8 cellular contexts compared by ENCODE assay signal in the genomic region with DNA sequence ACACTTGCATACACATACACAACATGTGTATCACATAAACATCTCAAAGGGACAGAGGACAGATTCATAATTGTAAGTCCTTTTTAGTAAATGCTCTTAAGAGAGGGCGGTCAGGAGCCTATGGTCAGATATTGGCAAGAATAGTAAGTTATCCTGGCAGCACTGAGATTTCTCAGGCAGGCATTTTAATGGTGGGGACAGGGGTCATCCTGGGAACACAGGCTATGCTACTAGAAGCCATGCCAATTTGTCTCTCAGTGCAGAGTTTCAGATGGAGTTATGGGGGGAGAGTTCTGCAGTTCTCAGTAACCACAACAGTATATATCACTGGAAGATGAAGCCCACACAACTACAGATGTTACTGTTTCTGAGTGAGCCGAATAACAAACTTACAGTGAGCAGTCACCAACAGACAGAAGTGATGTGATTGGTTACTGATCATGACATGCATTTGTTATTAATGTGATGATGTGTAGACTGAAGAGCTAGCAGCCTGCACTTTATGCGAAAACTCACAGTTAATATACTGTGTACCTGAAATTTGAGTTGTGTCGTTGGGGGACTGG. TPM values are rescaled to one million over a fixed set of nuclear protein-coding genes. Genes with fewer than 3 reads are reported as not detected.
DNase-seq lines count a peak whose midpoint lies in the region; ATAC-seq, FAIRE-seq and TF ChIP-seq lines count a peak whose summit lies in the region.

No MANE protein-coding gene starts in this region.

- no peak overlapping the region for H3K4me2 ChIP-seq in astrocyte (ENCODE audit: low read length)

- H3K9ac ChIP-seq in astrocyte (ENCODE audit: low read length): no peak overlapping the region

- peaks cover 4% of the 10 kb centered on the region for H3K4me1 ChIP-seq in astrocyte (ENCODE audit: insufficient read depth, low read length)
- H3K4me1 ChIP-seq in thymus (ENCODE audit: control insufficient read depth, insufficient read depth, low read length): peaks cover 31% of the 10 kb centered on the region

- no peak for TF ChIP-seq CTCF in astrocyte (IDR thresholded peaks at IDR 0.05; ENCODE audit: insufficient read depth, low read depth, low read length)

- peaks cover 58% of the 10 kb centered on the region for H3K4me1 Mint-ChIP-seq in activated naive CD4-positive, alpha-beta T cell treated with anti-CD3 and anti-CD28 coated beads, Interleukin-2, amount 10 ng/mL, durations not matched to agents 7 days and 5 days
- H3K4me1 Mint-ChIP-seq in astrocyte (ENCODE audit: low read depth, unreplicated experiment): peaks cover 24% of the 10 kb centered on the region

- H4K20me1 ChIP-seq in astrocyte (ENCODE audit: insufficient read depth, low read length): no peaks in the 10 kb centered on the region

- no peak overlapping the region for H3K4me3 ChIP-seq in astrocyte (ENCODE audit: insufficient read depth, low read depth, low read length)
- H3K4me3 ChIP-seq in thymus (ENCODE audit: low read length): peak overlapping the region; percentile 31

- H3K27ac Mint-ChIP-seq in activated naive CD4-positive, alpha-beta T cell treated with anti-CD3 and anti-CD28 coated beads, Interleukin-2, amount 10 ng/mL, durations not matched to agents 7 days and 5 days: peak overlapping the region; percentile 99
- H3K27ac Mint-ChIP-seq in astrocyte (ENCODE audit: unreplicated experiment): peak overlapping the region; percentile 62

- CTCF ChIA-PET in activated naive CD4-positive, alpha-beta T cell treated with anti-CD3 and anti-CD28 coated beads, Interleukin-2, amount 10 ng/mL, durations not matched to agents 7 days and 5 days (lab: Charles Lee): interaction anchor here (1.3 to 1.5 kb wide), 2 partner anchors 45 to 48 kb away, joined by 3 read pairs; no protein-coding TSS in a partner anchor
- CTCF ChIA-PET in HEK293T (lab: Yijun Ruan, JAX): no interaction called here

- DNase-seq in activated naive CD4-positive, alpha-beta T cell treated with anti-CD3 and anti-CD28 coated beads, Interleukin-2, amount 10 ng/mL, durations not matched to agents 7 days and 5 days: no peak
- no peak for DNase-seq in activated naive CD4-positive, alpha-beta T cell (lab: John Stamatoyannopoulos, UW)
- DNase-seq in astrocyte (ENCODE audit: low read depth): peak; percentile 2
- no peak for DNase-seq in HEK293T (ENCODE audit: extremely low spot score)
- no peak for DNase-seq in effector CD4-positive, alpha-beta T cell

- FAIRE-seq in astrocyte (lab: Jason Lieb, UNC): no peak

- POLR2A ChIA-PET in HEK293T (lab: Yijun Ruan, JAX): interaction anchor here (0.8 to 1.7 kb wide), 2 partner anchors 44 to 64 kb away, joined by 3 to 6 read pairs; a partner anchor contains a TSS

- no peaks in the 10 kb centered on the region for H3K36me3 ChIP-seq in astrocyte (ENCODE audit: insufficient read depth, low read length)
- H3K36me3 ChIP-seq in thymus (ENCODE audit: control insufficient read depth, insufficient read depth): no peaks in the 10 kb centered on the region

- H3K27ac ChIP-seq in astrocyte (ENCODE audit: low read depth, low read length) (no peak overlapping the region), thymus (ENCODE audit: low read depth) (peak overlapping the region; percentile 99)

- peak overlapping the region; percentile 63 for H3K4me3 Mint-ChIP-seq in activated naive CD4-positive, alpha-beta T cell treated with anti-CD3 and anti-CD28 coated beads, Interleukin-2, amount 10 ng/mL, durations not matched to agents 7 days and 5 days
- H3K4me3 Mint-ChIP-seq in astrocyte (ENCODE audit: unreplicated experiment): no peak overlapping the region

- no peak overlapping the region for H2AFZ ChIP-seq in astrocyte (ENCODE audit: low read depth, low read length)

- 51% methylated on average over 4 of the region's 4 CpGs for WGBS in thymus

- no peaks in the 10 kb centered on the region for H3K27me3 Mint-ChIP-seq in activated naive CD4-positive, alpha-beta T cell treated with anti-CD3 and anti-CD28 coated beads, Interleukin-2, amount 10 ng/mL, durations not matched to agents 7 days and 5 days
- H3K27me3 Mint-ChIP-seq in astrocyte (ENCODE audit: low read depth, unreplicated experiment): no peaks in the 10 kb centered on the region

- ATAC-seq in HG03354 (IDR thresholded peaks at IDR 0.05; ENCODE audit: poor library complexity, severe bottlenecking, unreplicated experiment): peak; percentile 29
- ATAC-seq in HG03139 (IDR thresholded peaks at IDR 0.05; ENCODE audit: unreplicated experiment): no peak

- no peaks in the 10 kb centered on the region for H3K9me3 Mint-ChIP-seq in activated naive CD4-positive, alpha-beta T cell treated with anti-CD3 and anti-CD28 coated beads, Interleukin-2, amount 10 ng/mL, durations not matched to agents 7 days and 5 days
- H3K9me3 Mint-ChIP-seq in astrocyte (ENCODE audit: unreplicated experiment): no peaks in the 10 kb centered on the region

- H3K9me3 ChIP-seq in astrocyte (ENCODE audit: insufficient read depth, low read depth, low read length): no peaks in the 10 kb centered on the region
- no peaks in the 10 kb centered on the region for H3K9me3 ChIP-seq in thymus (ENCODE audit: control insufficient read depth)

- H3K36me3 Mint-ChIP-seq in activated naive CD4-positive, alpha-beta T cell treated with anti-CD3 and anti-CD28 coated beads, Interleukin-2, amount 10 ng/mL, durations not matched to agents 7 days and 5 days: peaks cover 26% of the 10 kb centered on the region
- no peaks in the 10 kb centered on the region for H3K36me3 Mint-ChIP-seq in astrocyte (ENCODE audit: low read depth, unreplicated experiment)

- H3K27me3 ChIP-seq in astrocyte (ENCODE audit: insufficient read depth, low read length) (no peaks in the 10 kb centered on the region), thymus (ENCODE audit: control insufficient read depth, insufficient read depth) (no peaks in the 10 kb centered on the region)

- no peaks in the 10 kb centered on the region for H3K79me2 ChIP-seq in astrocyte (ENCODE audit: insufficient read depth, low read length)

TF ChIP-seq in HEK293T, 16 proteins besides CTCF, POLR2A, EP300 and RAD21:
- TF ChIP-seq FOXM1 (IDR thresholded peaks at IDR 0.05; ENCODE audit: borderline replicate concordance) (no peak), HDGF (IDR thresholded peaks at IDR 0.05; ENCODE audit: borderline replicate concordance) (no peak), FOXK2 (IDR thresholded peaks at IDR 0.05) (no peak), L3MBTL2 (conservative IDR thresholded peaks at IDR 0.05) (no peak), BHLHE40 (IDR thresholded peaks at IDR 0.05; ENCODE audit: borderline replicate concordance) (no peak), CTBP1 (IDR thresholded peaks at IDR 0.05; ENCODE audit: borderline replicate concordance) (no peak), FOXA1 (IDR thresholded peaks at IDR 0.05) (no peak), SUZ12 (IDR thresholded peaks at IDR 0.05) (no peak), ARNT (IDR thresholded peaks at IDR 0.05) (no peak), LEF1 (IDR thresholded peaks at IDR 0.05; ENCODE audit: borderline replicate concordance) (no peak), ELF4 (IDR thresholded peaks at IDR 0.05) (no peak), ZNF384 (IDR thresholded peaks at IDR 0.05) (no peak), TARDBP (IDR thresholded peaks at IDR 0.05) (no peak), SP1 (IDR thresholded peaks at IDR 0.05) (no peak), NFRKB (IDR thresholded peaks at IDR 0.05) (no peak)
- TF ChIP-seq, protein P1, sequence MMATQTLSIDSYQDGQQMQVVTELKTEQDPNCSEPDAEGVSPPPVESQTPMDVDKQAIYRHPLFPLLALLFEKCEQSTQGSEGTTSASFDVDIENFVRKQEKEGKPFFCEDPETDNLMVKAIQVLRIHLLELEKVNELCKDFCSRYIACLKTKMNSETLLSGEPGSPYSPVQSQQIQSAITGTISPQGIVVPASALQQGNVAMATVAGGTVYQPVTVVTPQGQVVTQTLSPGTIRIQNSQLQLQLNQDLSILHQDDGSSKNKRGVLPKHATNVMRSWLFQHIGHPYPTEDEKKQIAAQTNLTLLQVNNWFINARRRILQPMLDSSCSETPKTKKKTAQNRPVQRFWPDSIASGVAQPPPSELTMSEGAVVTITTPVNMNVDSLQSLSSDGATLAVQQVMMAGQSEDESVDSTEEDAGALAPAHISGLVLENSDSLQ (IDR thresholded peaks at IDR 0.05): no peak

RNA-seq across cellular contexts. Expression of a gene that starts 16.4 kb away (rescaled TPM):
- total RNA-seq in astrocyte: 2.6 and 2.8 TPM in 2 replicates
- 11.6 TPM for polyA plus RNA-seq in thymus

RNA-seq across cellular contexts. Expression of a gene that starts 44.4 kb away (rescaled TPM):
- 143 and 151 TPM in 2 replicates for total RNA-seq in astrocyte
- 136 TPM for polyA plus RNA-seq in thymus
